In genomic region chrX:129843459-129844306, GRCh38 we compare ENCODE assay signal across 8 cellular contexts. TPM values are rescaled to one million over a fixed set of nuclear protein-coding genes. Genes with fewer than 3 reads are reported as not detected.
DNase-seq lines count a peak whose midpoint lies in the region; ATAC-seq, FAIRE-seq and TF ChIP-seq lines count a peak whose summit lies in the region.

ZDHHC9 (minus strand) TSS chrX:129843886; CDS start chrX:129841945, 1,941 bp downstream.

- intact Hi-C loops in kidney (cut with DNase I), result no loop called here

- peak within 1 kb of the TSS; percentile 78 to 81 for H3K27ac ChIP-seq in kidney (ENCODE audit: low read depth in 2 of 2, low read length in 2 of 2)

- ATAC-seq in GM19043 (IDR thresholded peaks at IDR 0.05; ENCODE audit: low read depth, unreplicated experiment) (peak; percentile 99), HG03354 (IDR thresholded peaks at IDR 0.05; ENCODE audit: poor library complexity, severe bottlenecking, unreplicated experiment) (peak; percentile 99)

- peak within 1 kb of the TSS in 1 of 2 donors; percentile 51 for H3K9ac ChIP-seq in kidney (ENCODE audit: low read length in 2 of 2)

- no peaks in the 10 kb centered on the region for H3K9me3 ChIP-seq in kidney (ENCODE audit: control insufficient read depth in 1 of 2, low read length in 2 of 2)

- DNase-seq in AG09319 (ENCODE audit: extremely low read depth, low read depth), result peak; percentile 68
- peak; percentile 78 for DNase-seq in NCI-H446 treated with DMSO at 0.1 percent for 48 hours (lab: John Stamatoyannopoulos, UW)
- peak; percentile 74 for DNase-seq in activated CD4-positive, alpha-beta T cell treated with anti-CD3 and anti-CD28 coated beads for 1 hour
- peak; percentile 4 to 8 for DNase-seq in cerebellar nuclear complex (lab: John Stamatoyannopoulos, UW)
- peak; percentile 94 for DNase-seq in kidney
- DNase-seq in stimulated activated CD4-positive, alpha-beta T cell treated with anti-CD3 and anti-CD28 coated beads, Interleukin-15, amount 100 ng/mL, for 1 hour (ENCODE audit: low read depth in 1 of 2, low spot score in 1 of 2), result peak; percentile 61 to 70

- peaks cover 0 to 11% of the 10 kb centered on the region in 2 donors for H3K36me3 ChIP-seq in kidney (ENCODE audit: control insufficient read depth in 1 of 2, insufficient read depth in 2 of 2, low read length in 2 of 2)

- H3K4me1 ChIP-seq in kidney (ENCODE audit: control insufficient read depth in 1 of 2, insufficient read depth in 1 of 2, low read depth in 1 of 2, low read length in 2 of 2), result peaks cover 0 to 8% of the 10 kb centered on the region in 2 donors

- H3K4me3 ChIP-seq in kidney (ENCODE audit: low read length in 2 of 2), result peak within 1 kb of the TSS; percentile 67 to 84

- peak; percentile 46 for FAIRE-seq in kidney (lab: Jason Lieb, UNC)

- no peak for TF ChIP-seq CTCF in AG09319 (IDR thresholded peaks at IDR 0.05; ENCODE audit: low read depth, low read length)
- no peak for TF ChIP-seq CTCF in kidney (IDR thresholded peaks at IDR 0.05; ENCODE audit: borderline replicate concordance, extremely low read depth, insufficient read depth)

RNA-seq across cellular contexts. Expression of gene ZDHHC9, which starts in this region (rescaled TPM):
- 31.4 TPM for total RNA-seq in kidney
- polyA plus RNA-seq in kidney (ENCODE audit: insufficient read depth, low read depth, low replicate concordance), result 24.5 TPM

Comparison
In these comparisons a context has a peak if more than half of its experiments do, and no peak if none do; other contexts are left out.
1. Peak in every context shown above with its lines: DNase-seq, ATAC-seq, H3K4me3 ChIP-seq and H3K27ac ChIP-seq.
2. DNase-seq: peak in every context shown above with its lines; median percentile 94 in kidney; 78 in NCI-H446 treated with DMSO at 0.1 percent for 48 hours; 74 in activated CD4-positive, alpha-beta T cell treated with anti-CD3 and anti-CD28 coated beads for 1 hour; 68 in AG09319; 66 in stimulated activated CD4-positive, alpha-beta T cell treated with anti-CD3 and anti-CD28 coated beads, Interleukin-15, amount 100 ng/mL, for 1 hour; 6 in cerebellar nuclear complex.